9 cellular contexts compared by ENCODE assay signal in genomic region chr9:77488439-77489126, GRCh38.
DNase-seq lines count a peak whose midpoint lies in the region; ATAC-seq and TF ChIP-seq lines count a peak whose summit lies in the region.
"Had no signal": no experiment of that assay in that cellular context is flagged by ENCODE, and none has a peak within 500 bp of the region (broad histone marks: within the 10 kb centered on the region; RNA-seq: fewer than 3 reads in every experiment).

No MANE protein-coding gene starts in this region.

- intact Hi-C loops in posterior vena cava (cut with DNase I): no loop called here

- H3K9me3 Mint-ChIP-seq in effector memory CD8-positive, alpha-beta T cell: peaks cover 0 to 3% of the 10 kb centered on the region in 2 donors

- peak overlapping the region in 1 of 2 donors; percentile 30 for H3K27ac Mint-ChIP-seq in effector memory CD8-positive, alpha-beta T cell
- H3K27ac Mint-ChIP-seq: activated naive CD4-positive, alpha-beta T cell treated with anti-CD3 and anti-CD28 coated beads, Interleukin-2, amount 50 U/mL, for 72 hours had no signal

- no peak for ATAC-seq in effector memory CD8-positive, alpha-beta T cell (replicated peaks)

- H3K27me3 Mint-ChIP-seq in effector memory CD8-positive, alpha-beta T cell: peaks cover 27 to 36% of the 10 kb centered on the region in 2 donors

- H3K4me3 ChIP-seq in GM12875 (ENCODE audit: low read depth, low read length) (no peak overlapping the region), coronary artery (no peak overlapping the region)

- H3K4me1 Mint-ChIP-seq in effector memory CD8-positive, alpha-beta T cell (ENCODE audit: low read depth in 2 of 2): peaks cover 0 to 8% of the 10 kb centered on the region in 2 donors

- H3K27ac ChIP-seq in 22Rv1: no peak overlapping the region
- H3K27ac ChIP-seq in coronary artery: no peak overlapping the region
- H3K27ac ChIP-seq in caudate nucleus (ENCODE audit: low read depth, low read length): no peak overlapping the region

- DNase-seq in NCI-H69 (lab: John Stamatoyannopoulos, UW) (peak; percentile 28), coronary artery (ENCODE audit: low spot score) (no peak), posterior vena cava (ENCODE audit: low spot score) (no peak), caudate nucleus (lab: John Stamatoyannopoulos, UW) (no peak), activated gamma-delta T cell treated with Interleukin-2 at 50 U/mL for 16 hours (no peak)
- DNase-seq in effector memory CD8-positive, alpha-beta T cell: no peak

- H3K36me3 Mint-ChIP-seq in effector memory CD8-positive, alpha-beta T cell (ENCODE audit: insufficient read depth): no peaks in the 10 kb centered on the region

- peak overlapping the region; percentile 41 to 53 for H3K4me3 Mint-ChIP-seq in effector memory CD8-positive, alpha-beta T cell

- TF ChIP-seq CTCF in 22Rv1 (IDR thresholded peaks at IDR 0.05): peak; percentile 65
- 0 out of 2 replicates have a peak, but pooled peaks have one; percentile 30 for TF ChIP-seq CTCF in GM12875 (IDR thresholded peaks at IDR 0.05; ENCODE audit: borderline replicate concordance, insufficient read depth, low read depth, low read length)
- TF ChIP-seq CTCF in coronary artery (IDR thresholded peaks at IDR 0.05): no peak
